ENCODE assay signal across 8 cellular contexts in the genomic region with DNA sequence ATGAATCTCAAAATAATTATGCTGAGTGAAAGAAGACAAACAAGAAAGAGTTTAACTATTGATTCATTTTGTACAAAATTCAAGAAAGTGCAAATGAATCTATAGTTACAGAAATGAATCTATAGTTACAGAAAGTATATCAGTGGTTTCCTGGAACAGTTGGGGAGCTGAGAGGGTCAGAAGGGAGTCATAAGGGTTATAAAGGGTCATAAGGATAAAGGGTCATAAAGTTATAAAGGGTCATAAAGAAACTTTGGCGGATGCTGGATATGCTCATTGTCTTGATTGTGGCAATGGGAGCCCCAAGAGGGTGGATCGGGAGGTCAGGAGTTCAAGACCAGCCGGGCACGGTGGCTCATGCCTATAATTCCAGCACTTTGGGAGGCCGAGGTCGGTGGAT. TPM values are rescaled to one million over a fixed set of nuclear protein-coding genes. Genes with fewer than 3 reads are reported as not detected.
"Had no signal": no experiment of that assay in that cellular context is flagged by ENCODE, and none has a peak within 500 bp of the region (broad histone marks: within the 10 kb centered on the region; RNA-seq: fewer than 3 reads in every experiment).

No MANE protein-coding gene starts in this region.

- ATAC-seq: GM23338, HCT116, HepG2 had no signal

- H3K27ac Mint-ChIP-seq: GM23338, H9, HFFc6 had no signal

- DNase-seq: H9, HFFc6 had no signal

- H3K36me3 Mint-ChIP-seq: IgD-negative memory B cell had no signal

- H3K4me1 Mint-ChIP-seq: GM23338, H9 had no signal

- H3K9me3 Mint-ChIP-seq: GM23338, HFFc6, IgD-negative memory B cell had no signal

- FAIRE-seq: H1, H54, HepG2 had no signal

- H3K4me3 Mint-ChIP-seq: GM23338, H9, HFFc6, IgD-negative memory B cell had no signal

RNA-seq across cellular contexts. Expression of a gene that starts 26.0 kb away (rescaled TPM):
- total RNA-seq: HepG2 had no signal
